24 cellular contexts compared by ENCODE assay signal in the genomic region with DNA sequence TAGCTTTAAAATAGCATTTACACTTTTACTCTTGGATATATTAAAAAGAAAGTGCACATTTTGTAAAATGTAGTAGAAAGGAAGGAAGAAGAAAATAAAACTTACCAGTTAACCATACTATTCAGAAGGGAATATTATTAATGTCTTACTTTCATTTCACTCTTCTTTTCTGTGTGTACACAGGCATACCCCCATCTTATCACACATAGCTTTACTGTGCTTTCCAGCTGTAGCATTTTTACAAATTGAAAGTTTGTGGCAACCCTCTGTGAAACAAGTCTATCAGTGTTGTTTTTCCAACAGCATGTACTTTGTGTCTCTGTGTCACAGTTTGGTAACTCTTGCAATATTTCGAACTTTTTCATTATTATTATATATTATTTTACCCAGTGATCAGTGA.
A peak's percentile ranks its signal among the peaks of the same experiment; 100 is the strongest.
DNase-seq lines count a peak whose midpoint lies in the region; ATAC-seq and TF ChIP-seq lines count a peak whose summit lies in the region.
"Had no signal": no experiment of that assay in that cellular context is flagged by ENCODE, and none has a peak within 500 bp of the region (broad histone marks: within the 10 kb centered on the region; RNA-seq: fewer than 3 reads in every experiment).

No MANE protein-coding gene starts in this region.

- intact Hi-C loops in MCF 10A (cut with micrococcal nuclease) (no loop called here), breast epithelium (cut with DNase I; ENCODE audit: low total_unique reads) (no loop called here), natural killer cell (cut with micrococcal nuclease) (no loop called here), prostate gland (cut with DNase I) (no loop called here)

- 92% methylated on average over 1 of the region's 1 CpG for WGBS in prostate gland

- peaks cover 7% of the 10 kb centered on the region for H3K9me3 Mint-ChIP-seq in MCF 10A (ENCODE audit: unreplicated experiment)
- no peaks in the 10 kb centered on the region for H3K9me3 Mint-ChIP-seq in natural killer cell
- H3K9me3 Mint-ChIP-seq: CD8-positive, alpha-beta memory T cell had no signal

- H3K36me3 Mint-ChIP-seq in MCF 10A (ENCODE audit: insufficient read depth, unreplicated experiment) = peaks cover 15% of the 10 kb centered on the region
- no peaks in the 10 kb centered on the region for H3K36me3 Mint-ChIP-seq in natural killer cell

- H3K36me3 ChIP-seq in breast epithelium (no peaks in the 10 kb centered on the region), HEK293 (ENCODE audit: control insufficient read depth in 2 of 2, insufficient read depth in 1 of 2, low read length in 2 of 2) (no peaks in the 10 kb centered on the region), prostate gland (no peaks in the 10 kb centered on the region)
- H3K36me3 ChIP-seq: BE2C had no signal

- CTCF ChIA-PET in MCF 10A (lab: Yijun Ruan, JAX) = interaction anchor here (0.5 to 1.0 kb wide), 2 partner anchors 14 to 353 kb away, joined by 4 to 6 read pairs; no protein-coding TSS in a partner anchor
- CTCF ChIA-PET in HEK293 (lab: Yijun Ruan, JAX) = interaction anchor here (0.9 to 1.9 kb wide), 3 partner anchors 12 to 15 kb away, joined by 3 to 8 read pairs (median 4); no protein-coding TSS in a partner anchor

- no peak overlapping the region for H3K4me3 ChIP-seq in breast epithelium
- H3K4me3 ChIP-seq in HEK293 (ENCODE audit: low read depth, low read length) = no peak overlapping the region
- H3K4me3 ChIP-seq in prostate gland = no peak overlapping the region
- H3K4me3 ChIP-seq: A549; BLaER1 treated with 17β-estradiol and CSF1 and Interleukin-3, amounts not matched to agents 10 nM and 100 nM; GM12878; GM23338 had no signal

- H3K9me3 ChIP-seq in breast epithelium = no peaks in the 10 kb centered on the region
- H3K9me3 ChIP-seq in HEK293 (ENCODE audit: control insufficient read depth, insufficient read depth, low read depth, low read length) = no peaks in the 10 kb centered on the region
- no peaks in the 10 kb centered on the region for H3K9me3 ChIP-seq in prostate gland
- H3K9me3 ChIP-seq: A549, BE2C had no signal

- H3K27ac Mint-ChIP-seq in MCF 10A (ENCODE audit: low read depth, unreplicated experiment) (peak overlapping the region; percentile 19), natural killer cell (peak overlapping the region; percentile 43 to 66)
- H3K27ac Mint-ChIP-seq: CD14-positive monocyte; CD4-positive, alpha-beta T cell; GM23338; HFFc6 had no signal

- BruUV-seq in MCF 10A (replicated peaks; lab: Mats Ljungman, UMichigan) = no TSS peak

- POLR2A ChIA-PET in MCF 10A (lab: Yijun Ruan, JAX) (no interaction called here), HEK293 (lab: Yijun Ruan, JAX) (no interaction called here)

- H3K4me1 ChIP-seq in breast epithelium (no peaks in the 10 kb centered on the region), HEK293 (ENCODE audit: control insufficient read depth, insufficient read depth, low read length) (no peaks in the 10 kb centered on the region), prostate gland (replicated peaks) (no peaks in the 10 kb centered on the region)
- H3K4me1 ChIP-seq: A549 had no signal

- H3K27ac ChIP-seq in breast epithelium (no peak overlapping the region), HEK293 (ENCODE audit: extremely low read depth, low read depth, low read length) (no peak overlapping the region), prostate gland (no peak overlapping the region)
- H3K27ac ChIP-seq: A549; BLaER1 treated with 17β-estradiol and CSF1 and Interleukin-3, amounts not matched to agents 10 nM and 100 nM had no signal

- peak in 2 of 3 donors; percentile 42 to 55 for ATAC-seq in natural killer cell
- ATAC-seq: A549, GM12878, GM23338, HCT116 had no signal

- DNase-seq in MCF 10A (ENCODE audit: unreplicated experiment) (no peak), breast epithelium (ENCODE audit: low spot score in 2 of 2) (no peak), natural killer cell (no peak), prostate gland (ENCODE audit: low spot score) (no peak), NCI-H2081 treated with DMSO at 0.1 percent for 48 hours (lab: John Stamatoyannopoulos, UW) (no peak)
- DNase-seq: 8988T; ACHN; AML-193; BE2C; CD4-positive, alpha-beta T cell; CD8-positive, alpha-beta memory T cell; DMS 273 treated with DMSO at 0.1 percent for 48 hours; DMS79; EL; GDM1; H9; HFFc6 had no signal

- no peak overlapping the region for H3K4me3 Mint-ChIP-seq in MCF 10A (ENCODE audit: unreplicated experiment)
- H3K4me3 Mint-ChIP-seq in natural killer cell = no peak overlapping the region
- H3K4me3 Mint-ChIP-seq: CD14-positive monocyte; CD4-positive, alpha-beta T cell; CD8-positive, alpha-beta memory T cell; GM23338; H9; HFFc6 had no signal

- TF ChIP-seq CTCF in MCF 10A (IDR thresholded peaks at IDR 0.05; ENCODE audit: unreplicated experiment) (no peak), breast epithelium (IDR thresholded peaks at IDR 0.05) (no peak), HEK293 (tag by site-specific recombination; IDR thresholded peaks at IDR 0.05) (no peak), natural killer cell (IDR thresholded peaks at IDR 0.05) (no peak), prostate gland (IDR thresholded peaks at IDR 0.05) (no peak)

- H3K4me1 Mint-ChIP-seq in MCF 10A (ENCODE audit: insufficient read depth, unreplicated experiment) = no peaks in the 10 kb centered on the region
- H3K4me1 Mint-ChIP-seq in natural killer cell = peaks cover 79 to 81% of the 10 kb centered on the region in 2 donors

- no peaks in the 10 kb centered on the region for H3K27me3 ChIP-seq in breast epithelium
- no peaks in the 10 kb centered on the region for H3K27me3 ChIP-seq in prostate gland (replicated peaks; ENCODE audit: insufficient read depth)
- H3K27me3 ChIP-seq: BE2C; BLaER1 treated with 17β-estradiol and CSF1 and Interleukin-3, amounts not matched to agents 10 nM and 100 nM had no signal

- H3K27me3 Mint-ChIP-seq in MCF 10A (ENCODE audit: insufficient read depth, unreplicated experiment) (no peaks in the 10 kb centered on the region), natural killer cell (ENCODE audit: low read depth in 2 of 2) (no peaks in the 10 kb centered on the region)
- H3K27me3 Mint-ChIP-seq: CD4-positive, alpha-beta T cell; CD8-positive, alpha-beta memory T cell had no signal

- TF ChIP-seq POLR2A in breast epithelium (IDR thresholded peaks at IDR 0.05) (no peak), prostate gland (IDR thresholded peaks at IDR 0.05) (no peak)

TF ChIP-seq in HEK293, 187 proteins besides CTCF, POLR2A, EP300 and RAD21:
- TF ChIP-seq PRDM1 (tag by site-specific recombination; IDR thresholded peaks at IDR 0.05) = peak; percentile 29; the same call in 1 of the 2 replicates
- no peak for TF ChIP-seq ZSCAN23 (tag by site-specific recombination; IDR thresholded peaks at IDR 0.05)
